In the genomic region with DNA sequence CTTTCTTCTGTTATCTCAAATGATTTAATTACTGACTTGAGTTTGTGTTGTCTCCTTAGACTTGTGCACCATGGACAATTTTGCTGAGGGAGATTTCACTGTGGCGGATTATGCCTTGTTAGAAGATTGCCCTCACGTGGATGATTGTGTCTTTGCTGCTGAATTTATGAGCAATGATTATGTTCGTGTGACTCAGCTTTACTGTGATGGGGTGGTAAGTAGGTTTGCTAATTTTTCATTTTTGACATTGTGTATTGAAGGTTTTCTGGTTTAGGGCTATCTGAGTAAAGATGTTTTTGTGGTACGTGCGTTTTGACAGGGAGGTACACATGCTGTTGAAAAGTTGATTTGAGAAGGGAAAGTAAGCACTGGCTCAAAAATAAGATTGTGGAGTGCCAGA, we compare ENCODE assay signal across 10 cellular contexts. TPM values are rescaled to one million over a fixed set of nuclear protein-coding genes. Genes with fewer than 3 reads are reported as not detected.
DNase-seq lines count a peak whose midpoint lies in the region; ATAC-seq, FAIRE-seq and TF ChIP-seq lines count a peak whose summit lies in the region.
"Had no signal": no experiment of that assay in that cellular context is flagged by ENCODE, and none has a peak within 500 bp of the region (broad histone marks: within the 10 kb centered on the region; RNA-seq: fewer than 3 reads in every experiment).

No MANE protein-coding gene starts in this region.

- no peak for TF ChIP-seq CTCF in endothelial cell of umbilical vein (IDR thresholded peaks at IDR 0.05; ENCODE audit: extremely low read depth in 1 of 2, insufficient read depth in 1 of 2, low read depth in 1 of 2, low read length in 2 of 2)
- TF ChIP-seq CTCF in psoas muscle (IDR thresholded peaks at IDR 0.05), result peak; percentile 36

- intact Hi-C loops in endothelial cell of umbilical vein (cut with micrococcal nuclease) (no loop called here), psoas muscle (cut with DNase I) (no loop called here)

- H3K27me3 ChIP-seq in endothelial cell of umbilical vein (ENCODE audit: control insufficient read depth in 2 of 2, insufficient read depth in 2 of 2, low read length in 2 of 2) (no peaks in the 10 kb centered on the region), psoas muscle (ENCODE audit: insufficient read depth in 3 of 3, low read length in 2 of 3) (no peaks in the 10 kb centered on the region)
- H3K27me3 ChIP-seq: upper lobe of left lung had no signal

- dilution Hi-C loops in endothelial cell of umbilical vein (cut with MboI; ENCODE audit: extremely low pct_ligation_motif_present, low sequenced_read_pairs), result no loop called here

- peaks cover 8% of the 10 kb centered on the region for H4K20me1 ChIP-seq in endothelial cell of umbilical vein (replicated peaks; ENCODE audit: control insufficient read depth, extremely low read depth, insufficient read depth, low read length)

- WGBS in psoas muscle, 3 donors, result 37 to 62% (median 45%) methylated on average over 5 of the region's 5 CpGs

- H3K36me3 ChIP-seq in endothelial cell of umbilical vein (ENCODE audit: control insufficient read depth in 2 of 2, extremely low read depth in 1 of 2, insufficient read depth in 2 of 2, low read length in 2 of 2) (no peaks in the 10 kb centered on the region), psoas muscle (ENCODE audit: insufficient read depth in 1 of 2, low read depth in 1 of 2) (peaks cover 0 to 21% of the 10 kb centered on the region in 2 donors)

- CTCF ChIA-PET in endothelial cell of umbilical vein (lab: Charles Lee), result interaction anchor here (0.8 to 2.2 kb wide), 4 partner anchors 15 to 110 kb away, joined by 3 to 13 read pairs (median 4); partner anchors contain the start of genes PIGP and TTC3

- no TSS peak for BruUV-seq in endothelial cell of umbilical vein (replicated peaks; lab: Mats Ljungman, UMichigan)

- H3K79me2 ChIP-seq in endothelial cell of umbilical vein (ENCODE audit: control insufficient read depth, insufficient read depth, low read length), result peaks cover 56% of the 10 kb centered on the region

- POLR2A ChIA-PET in endothelial cell of umbilical vein (lab: Charles Lee), result no interaction called here

- no peaks in the 10 kb centered on the region for H3K9me1 ChIP-seq in endothelial cell of umbilical vein (replicated peaks; ENCODE audit: control insufficient read depth, extremely low read depth, insufficient read depth, low read length)

- H2AFZ ChIP-seq in endothelial cell of umbilical vein (ENCODE audit: low read depth, low read length), result no peak overlapping the region

- H3K4me3 ChIP-seq in endothelial cell of umbilical vein (replicated peaks in 1 of 3; ENCODE audit: insufficient read depth in 1 of 3, low read depth in 1 of 3, low read length in 3 of 3) (no peak overlapping the region), psoas muscle (no peak overlapping the region)
- H3K4me3 ChIP-seq: upper lobe of left lung had no signal

- H3K27ac ChIP-seq in endothelial cell of umbilical vein (ENCODE audit: insufficient read depth, low read depth, low read length) (no peak overlapping the region), psoas muscle (peak overlapping the region; percentile 51)
- H3K27ac ChIP-seq: upper lobe of left lung had no signal

- ATAC-seq in psoas muscle, result peak; percentile 68 to 87 (median 79)
- no peak for ATAC-seq in GM21528 (IDR thresholded peaks at IDR 0.05; ENCODE audit: low FRiP score, unreplicated experiment)
- ATAC-seq in activated CD4-positive, CD25-positive, alpha-beta regulatory T cell treated with anti-CD3 and anti-CD28 coated beads, Interleukin-2, amount 50 U/mL, for 24 hours, result no peak

- no peak overlapping the region for H3K9ac ChIP-seq in endothelial cell of umbilical vein (replicated peaks; ENCODE audit: extremely low read depth, insufficient read depth, low read length)

- no peak for FAIRE-seq in endothelial cell of umbilical vein (lab: Jason Lieb, UNC)
- FAIRE-seq: A204.1 had no signal

- no peak for TF ChIP-seq POLR2A in endothelial cell of umbilical vein (IDR thresholded peaks at IDR 0.05; ENCODE audit: low read depth, low read length)

- H3K4me2 ChIP-seq in endothelial cell of umbilical vein (ENCODE audit: insufficient read depth, low read length), result no peak overlapping the region

- H3K9me3 ChIP-seq in endothelial cell of umbilical vein (replicated peaks; ENCODE audit: control insufficient read depth, insufficient read depth, low read length) (no peaks in the 10 kb centered on the region), psoas muscle (no peaks in the 10 kb centered on the region)
- H3K9me3 ChIP-seq: upper lobe of left lung had no signal

- H3K4me1 ChIP-seq in endothelial cell of umbilical vein (ENCODE audit: control insufficient read depth, extremely low read depth, insufficient read depth, low read length) (no peaks in the 10 kb centered on the region), psoas muscle (peaks cover 29% of the 10 kb centered on the region)

- DNase-seq in DMS 273 (lab: John Stamatoyannopoulos, UW; ENCODE audit: unreplicated experiment) (peak; percentile 40), DMS 273 treated with DMSO at 0.1 percent for 48 hours (lab: John Stamatoyannopoulos, UW) (no peak), NCI-H69 (lab: John Stamatoyannopoulos, UW) (peak; percentile 59), endothelial cell of umbilical vein (ENCODE audit: low read depth, low spot score) (peak; percentile 31), psoas muscle (no peak), dedifferentiated amniotic fluid mesenchymal stem cell (ENCODE audit: extremely low spot score) (no peak)
- DNase-seq: upper lobe of left lung had no signal

TF ChIP-seq in endothelial cell of umbilical vein, 7 proteins besides CTCF, POLR2A, EP300 and RAD21:
- TF ChIP-seq EZH2 (IDR thresholded peaks at IDR 0.05; ENCODE audit: borderline replicate concordance, low read depth, low read length, severe bottlenecking) (no peak), JUN (IDR thresholded peaks at IDR 0.05; ENCODE audit: borderline replicate concordance, insufficient read depth, insufficient read length, low read depth) (no peak), FOS (IDR thresholded peaks at IDR 0.05; ENCODE audit: borderline replicate concordance, insufficient read depth, low read length) (no peak), MYC (IDR thresholded peaks at IDR 0.05; ENCODE audit: low read depth, low read length) (no peak), POLR2AphosphoS5 (IDR thresholded peaks at IDR 0.05; ENCODE audit: insufficient read depth, low read depth, low read length) (no peak), GATA2 (IDR thresholded peaks at IDR 0.05; ENCODE audit: insufficient read depth, insufficient read length, low read depth, low read length) (no peak)
- TF ChIP-seq, protein P1, sequence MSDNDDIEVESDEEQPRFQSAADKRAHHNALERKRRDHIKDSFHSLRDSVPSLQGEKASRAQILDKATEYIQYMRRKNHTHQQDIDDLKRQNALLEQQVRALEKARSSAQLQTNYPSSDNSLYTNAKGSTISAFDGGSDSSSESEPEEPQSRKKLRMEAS (IDR thresholded peaks at IDR 0.05; ENCODE audit: insufficient read depth, insufficient read length), result no peak

RNA-seq across cellular contexts. Expression of gene TTC3, which starts 14.1 kb away (rescaled TPM):
- total RNA-seq in endothelial cell of umbilical vein, result 104 and 113 TPM in 2 replicates
- 21.4 and 26.2 TPM in 2 replicates for polyA plus RNA-seq in endothelial cell of umbilical vein
- polyA plus RNA-seq in endothelial cell of umbilical vein (2011; cell fraction: cytosol; rRNA removed), result 50.3 and 53.9 TPM in 2 replicates
- 107 and 125 TPM in 2 replicates for polyA plus RNA-seq in endothelial cell of umbilical vein (2011; cell fraction: nucleus; rRNA removed)
- 75.8 and 90.3 TPM in 2 replicates for polyA plus RNA-seq in endothelial cell of umbilical vein (2012)
- polyA minus RNA-seq in endothelial cell of umbilical vein, result 83.0 and 83.2 TPM in 2 replicates
- 42.4 TPM for polyA minus RNA-seq in endothelial cell of umbilical vein (2011; cell fraction: cytosol; rRNA and poly(A)+ RNA removed)
- polyA minus RNA-seq in endothelial cell of umbilical vein (2011; cell fraction: nucleus; rRNA and poly(A)+ RNA removed), result 102 and 141 TPM in 2 replicates
- total RNA-seq in psoas muscle, result 10 to 100 TPM; 22.2 to 50.3 (median 30.0) TPM
- 10 to 100 TPM in 2 of 3 donors, 1 to 10 TPM in 1; 6.5 to 25.7 (median 13.7) TPM for polyA plus RNA-seq in psoas muscle

RNA-seq across cellular contexts. Expression of gene PIGP, which starts 14.3 kb away (rescaled TPM):
- total RNA-seq in endothelial cell of umbilical vein, result 11.4 and 12.5 TPM in 2 replicates
- polyA plus RNA-seq in endothelial cell of umbilical vein, result 18.3 and 18.9 TPM in 2 replicates
- polyA plus RNA-seq in endothelial cell of umbilical vein (2011; cell fraction: cytosol; rRNA removed), result 20.8 and 21.0 TPM in 2 replicates
- polyA plus RNA-seq in endothelial cell of umbilical vein (2011; cell fraction: nucleus; rRNA removed), result 11.5 and 13.8 TPM in 2 replicates
- polyA plus RNA-seq in endothelial cell of umbilical vein (2012), result 17.4 and 19.5 TPM in 2 replicates
- 11.4 and 12.1 TPM in 2 replicates for polyA minus RNA-seq in endothelial cell of umbilical vein
- polyA minus RNA-seq in endothelial cell of umbilical vein (2011; cell fraction: cytosol; rRNA and poly(A)+ RNA removed), result 12.1 TPM
- 2.5 and 4.8 TPM in 2 replicates for polyA minus RNA-seq in endothelial cell of umbilical vein (2011; cell fraction: nucleus; rRNA and poly(A)+ RNA removed)
- total RNA-seq in psoas muscle, result 10 to 100 TPM; 26.6 to 46.9 (median 34.4) TPM
- polyA plus RNA-seq in psoas muscle, result 10 to 100 TPM; 23.0 to 41.5 (median 27.2) TPM

Comparison
In these comparisons a context has a peak if more than half of its experiments do, and no peak if none do; other contexts are left out.
1. DNase-seq: peak in DMS 273 (single experiment), NCI-H69 (single experiment) and endothelial cell of umbilical vein (single experiment); none in DMS 273 treated with DMSO at 0.1 percent for 48 hours (single experiment), psoas muscle (0 of 2) and dedifferentiated amniotic fluid mesenchymal stem cell (single experiment).
2. ATAC-seq: peak in psoas muscle (4 of 4); none in GM21528 (single experiment) and activated CD4-positive, CD25-positive, alpha-beta regulatory T cell treated with anti-CD3 and anti-CD28 coated beads, Interleukin-2, amount 50 U/mL, for 24 hours (0 of 2).